Comparison of ENCODE assay signal across 1 cellular context in genomic region chr2:9165625-9166024, GRCh38.
TF ChIP-seq lines count a peak whose summit lies in the region.

No MANE protein-coding gene starts in this region.

TF ChIP-seq in H1, 55 proteins besides CTCF, POLR2A, EP300 and RAD21 (continued from another document):
- TF ChIP-seq SUZ12 (IDR thresholded peaks at IDR 0.05; ENCODE audit: low read length) (no peak), GTF2F1 (IDR thresholded peaks at IDR 0.05; ENCODE audit: borderline replicate concordance, low read depth, low read length) (no peak), RBBP5 (IDR thresholded peaks at IDR 0.05; ENCODE audit: borderline replicate concordance, low read depth, low read length) (no peak)
